18 cellular contexts compared by ENCODE assay signal in genomic region chr9:6924149-6924548, GRCh38.
DNase-seq lines count a peak whose midpoint lies in the region; ATAC-seq and TF ChIP-seq lines count a peak whose summit lies in the region.
"Had no signal": no experiment of that assay in that cellular context is flagged by ENCODE, and none has a peak within 500 bp of the region (broad histone marks: within the 10 kb centered on the region; RNA-seq: fewer than 3 reads in every experiment).

No MANE protein-coding gene starts in this region.

- DNase-seq in right cardiac atrium (no peak), heart left ventricle (no peak), NCI-H69 (lab: John Stamatoyannopoulos, UW) (peak; percentile 64), cerebellar cortex (ENCODE audit: low spot score) (peak; percentile 51), upper lobe of right lung (no peak)
- DNase-seq in activated CD4-positive, alpha-beta T cell treated with anti-CD3 and anti-CD28 coated beads for 1 hour, result no peak
- DNase-seq: ACHN, DND-41, GDM1, GM23248, HCEC 1CT, NCI-H1417 treated with DMSO at 0.1 percent for 48 hours, NCI-H2029, NCI-H510A treated with DMSO at 0.1 percent for 48 hours had no signal

- intact Hi-C loops in right cardiac atrium (cut with DNase I) (loop anchor here in 1 of 4 donors (10.0 kb wide), 1 partner anchor 81 kb away; no protein-coding TSS in a partner anchor), heart left ventricle (cut with DNase I) (loop anchor here in 1 of 10 donors (5.0 kb wide), 1 partner anchor 43 kb away; no protein-coding TSS in a partner anchor), upper lobe of right lung (cut with DNase I) (no loop called here)

- 87% methylated on average over 3 of the region's 3 CpGs for WGBS in right cardiac atrium
- 75 to 95% (median 84%) methylated on average over 3 of the region's 3 CpGs for WGBS in heart left ventricle, 4 donors

- H3K27me3 ChIP-seq in right cardiac atrium (ENCODE audit: control insufficient read depth, insufficient read depth), result no peaks in the 10 kb centered on the region
- no peaks in the 10 kb centered on the region for H3K27me3 ChIP-seq in heart left ventricle
- no peaks in the 10 kb centered on the region for H3K27me3 ChIP-seq in upper lobe of right lung
- H3K27me3 ChIP-seq: SJSA1 had no signal

- TF ChIP-seq CTCF in heart left ventricle (IDR thresholded peaks at IDR 0.05), result no peak
- no peak for TF ChIP-seq CTCF in upper lobe of right lung (IDR thresholded peaks at IDR 0.05)

- TF ChIP-seq POLR2A in heart left ventricle (IDR thresholded peaks at IDR 0.05), result no peak

- ATAC-seq in right cardiac atrium (no peak), heart left ventricle (no peak), upper lobe of right lung (peak; percentile 31), GM21825 (IDR thresholded peaks at IDR 0.05; ENCODE audit: unreplicated experiment) (no peak)
- ATAC-seq: Panc1 had no signal

- H3K4me3 ChIP-seq in right cardiac atrium (ENCODE audit: low read length) (no peak overlapping the region), heart left ventricle (no peak overlapping the region), upper lobe of right lung (no peak overlapping the region)
- H3K4me3 ChIP-seq: GM23248, SJSA1 had no signal

- H3K36me3 ChIP-seq in heart left ventricle, result peaks cover 0 to 4% (median 0%) of the 10 kb centered on the region in 9 donors
- H3K36me3 ChIP-seq in upper lobe of right lung, result no peaks in the 10 kb centered on the region
- H3K36me3 ChIP-seq: SJSA1 had no signal

- H3K9me3 ChIP-seq in right cardiac atrium (ENCODE audit: control insufficient read depth, low read length), result no peaks in the 10 kb centered on the region
- no peaks in the 10 kb centered on the region for H3K9me3 ChIP-seq in heart left ventricle
- no peaks in the 10 kb centered on the region for H3K9me3 ChIP-seq in upper lobe of right lung
- H3K9me3 ChIP-seq: SJSA1 had no signal

- H3K4me1 ChIP-seq in right cardiac atrium (ENCODE audit: control insufficient read depth, insufficient read depth, low read length), result peaks cover 5% of the 10 kb centered on the region
- peaks cover 0 to 18% (median 3%) of the 10 kb centered on the region in 12 donors for H3K4me1 ChIP-seq in heart left ventricle
- peaks cover 3% of the 10 kb centered on the region for H3K4me1 ChIP-seq in upper lobe of right lung
- H3K4me1 ChIP-seq: SJSA1 had no signal

- H3K27ac ChIP-seq in right cardiac atrium (ENCODE audit: low read length) (peak overlapping the region; percentile 17), heart left ventricle (no peak overlapping the region), upper lobe of right lung (no peak overlapping the region)
- H3K27ac ChIP-seq: GM23248, KMS-11, SJSA1 had no signal

Comparison
In these comparisons a context has a peak if more than half of its experiments do, and no peak if none do; other contexts are left out.
1. DNase-seq: peak in NCI-H69 (single experiment) and cerebellar cortex (single experiment); none in right cardiac atrium (0 of 3), heart left ventricle (0 of 5), upper lobe of right lung (single experiment) and activated CD4-positive, alpha-beta T cell treated with anti-CD3 and anti-CD28 coated beads for 1 hour (single experiment).